1 cellular context compared by ENCODE assay signal in the genomic region with DNA sequence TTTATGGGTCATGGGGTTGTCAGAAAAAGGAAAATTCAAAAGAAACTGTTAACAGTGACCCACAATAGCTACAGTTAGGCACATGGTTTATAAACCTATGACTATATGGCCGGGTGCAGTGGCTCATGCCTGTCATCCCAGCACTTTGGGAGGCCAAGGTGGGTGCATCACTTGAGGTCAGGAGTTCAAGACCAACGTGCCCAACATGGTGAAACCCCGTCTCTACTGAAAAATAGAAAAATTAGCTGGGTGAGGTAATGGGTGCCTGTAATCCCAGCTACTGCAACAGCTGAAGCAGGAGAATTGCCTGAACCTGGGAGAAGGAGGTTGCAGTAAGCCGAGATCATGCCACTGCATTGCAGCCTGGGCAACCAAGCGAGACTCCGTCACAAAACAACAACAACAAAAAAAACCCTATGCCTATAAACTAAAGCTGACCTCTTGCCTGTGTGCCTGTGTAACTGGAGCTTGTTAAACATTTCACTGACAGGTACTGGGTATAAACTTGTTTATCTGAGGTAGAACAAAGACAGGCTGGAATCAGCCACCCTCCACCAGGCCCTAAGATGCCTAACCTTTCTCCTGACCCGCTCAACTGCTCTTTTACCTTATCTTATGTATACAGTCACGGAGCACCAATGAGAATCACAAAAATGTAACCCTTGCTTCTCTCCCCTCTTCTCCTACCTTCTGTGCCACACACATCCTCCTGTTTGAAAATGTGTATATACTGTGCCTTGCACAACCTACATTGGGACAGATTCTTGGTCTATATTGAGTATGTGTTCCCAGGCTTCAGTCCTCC.
TF ChIP-seq lines count a peak whose summit lies in the region.

No MANE protein-coding gene starts in this region.

TF ChIP-seq in HepG2, 621 proteins besides CTCF, POLR2A, EP300 and RAD21 (continued from another document and continues in another):
- TF ChIP-seq, protein P1, sequence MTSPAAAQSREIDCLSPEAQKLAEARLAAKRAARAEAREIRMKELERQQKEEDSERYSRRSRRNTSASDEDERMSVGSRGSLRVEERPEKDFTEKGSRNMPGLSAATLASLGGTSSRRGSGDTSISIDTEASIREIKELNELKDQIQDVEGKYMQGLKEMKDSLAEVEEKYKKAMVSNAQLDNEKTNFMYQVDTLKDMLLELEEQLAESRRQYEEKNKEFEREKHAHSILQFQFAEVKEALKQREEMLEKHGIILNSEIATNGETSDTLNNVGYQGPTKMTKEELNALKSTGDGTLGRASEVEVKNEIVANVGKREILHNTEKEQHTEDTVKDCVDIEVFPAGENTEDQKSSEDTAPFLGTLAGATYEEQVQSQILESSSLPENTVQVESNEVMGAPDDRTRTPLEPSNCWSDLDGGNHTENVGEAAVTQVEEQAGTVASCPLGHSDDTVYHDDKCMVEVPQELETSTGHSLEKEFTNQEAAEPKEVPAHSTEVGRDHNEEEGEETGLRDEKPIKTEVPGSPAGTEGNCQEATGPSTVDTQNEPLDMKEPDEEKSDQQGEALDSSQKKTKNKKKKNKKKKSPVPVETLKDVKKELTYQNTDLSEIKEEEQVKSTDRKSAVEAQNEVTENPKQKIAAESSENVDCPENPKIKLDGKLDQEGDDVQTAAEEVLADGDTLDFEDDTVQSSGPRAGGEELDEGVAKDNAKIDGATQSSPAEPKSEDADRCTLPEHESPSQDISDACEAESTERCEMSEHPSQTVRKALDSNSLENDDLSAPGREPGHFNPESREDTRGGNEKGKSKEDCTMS (CRISPR knock-in tag; conservative IDR thresholded peaks at IDR 0.05) = no peak
- TF ChIP-seq HOXD1 (CRISPR knock-in tag; IDR thresholded peaks at IDR 0.05) (peak; percentile 59; the same call in 1 of the 2 replicates), GABPA (IDR thresholded peaks at IDR 0.05; ENCODE audit: low read depth, low read length) (no peak), GABPA (CRISPR knock-in tag; IDR thresholded peaks at IDR 0.05; ENCODE audit: low read depth) (peak; percentile 34; the same call in 1 of the 2 replicates), ZFP41 (CRISPR knock-in tag; IDR thresholded peaks at IDR 0.05; ENCODE audit: borderline replicate concordance) (no peak), NPAS2 (CRISPR knock-in tag; IDR thresholded peaks at IDR 0.05; ENCODE audit: borderline replicate concordance) (no peak), ZC3H4 (CRISPR knock-in tag; IDR thresholded peaks at IDR 0.05; ENCODE audit: borderline replicate concordance) (no peak), HDAC6 (IDR thresholded peaks at IDR 0.05; ENCODE audit: low read depth, low read length) (no peak), ZBTB3 (CRISPR knock-in tag; IDR thresholded peaks at IDR 0.05; ENCODE audit: borderline replicate concordance, low read depth) (0 out of 2 replicates have a peak, but pooled peaks have one; percentile 46), ZNF788 (CRISPR knock-in tag; IDR thresholded peaks at IDR 0.05; ENCODE audit: borderline replicate concordance) (peak; percentile 70; the same call in 1 of the 2 replicates), CAMTA2 (CRISPR knock-in tag; IDR thresholded peaks at IDR 0.05; ENCODE audit: borderline replicate concordance) (no peak), FOXP1 (IDR thresholded peaks at IDR 0.05) (peak; percentile 79), FOXP1 (CRISPR knock-in tag; IDR thresholded peaks at IDR 0.05) (peak; percentile 97), ZNF251 (CRISPR knock-in tag; IDR thresholded peaks at IDR 0.05) (no peak), MTF1 (CRISPR knock-in tag; IDR thresholded peaks at IDR 0.05) (0 out of 2 replicates have a peak, but pooled peaks have one; percentile 17), NR1H2 (CRISPR knock-in tag; IDR thresholded peaks at IDR 0.05; ENCODE audit: borderline replicate concordance, low read depth) (no peak), ZNF577 (CRISPR knock-in tag; IDR thresholded peaks at IDR 0.05; ENCODE audit: borderline replicate concordance, low read depth) (no peak), RBFOX2 (IDR thresholded peaks at IDR 0.05; ENCODE audit: low read depth, low read length) (0 out of 2 replicates have a peak, but pooled peaks have one; percentile 5), CREB1 (IDR thresholded peaks at IDR 0.05) (no peak), CREB1 (CRISPR knock-in tag; IDR thresholded peaks at IDR 0.05) (no peak), ZNF562 (CRISPR knock-in tag; IDR thresholded peaks at IDR 0.05; ENCODE audit: borderline replicate concordance) (no peak), CBX5 (CRISPR knock-in tag; IDR thresholded peaks at IDR 0.05; ENCODE audit: borderline replicate concordance) (peak; percentile 36; the same call in 1 of the 2 replicates), ZNF616 (CRISPR knock-in tag; IDR thresholded peaks at IDR 0.05; ENCODE audit: low read depth) (no peak; the same call in 1 of the 2 replicates), POGZ (CRISPR knock-in tag; IDR thresholded peaks at IDR 0.05) (peak; percentile 55; the same call in 1 of the 2 replicates)
- TF ChIP-seq, protein P2, sequence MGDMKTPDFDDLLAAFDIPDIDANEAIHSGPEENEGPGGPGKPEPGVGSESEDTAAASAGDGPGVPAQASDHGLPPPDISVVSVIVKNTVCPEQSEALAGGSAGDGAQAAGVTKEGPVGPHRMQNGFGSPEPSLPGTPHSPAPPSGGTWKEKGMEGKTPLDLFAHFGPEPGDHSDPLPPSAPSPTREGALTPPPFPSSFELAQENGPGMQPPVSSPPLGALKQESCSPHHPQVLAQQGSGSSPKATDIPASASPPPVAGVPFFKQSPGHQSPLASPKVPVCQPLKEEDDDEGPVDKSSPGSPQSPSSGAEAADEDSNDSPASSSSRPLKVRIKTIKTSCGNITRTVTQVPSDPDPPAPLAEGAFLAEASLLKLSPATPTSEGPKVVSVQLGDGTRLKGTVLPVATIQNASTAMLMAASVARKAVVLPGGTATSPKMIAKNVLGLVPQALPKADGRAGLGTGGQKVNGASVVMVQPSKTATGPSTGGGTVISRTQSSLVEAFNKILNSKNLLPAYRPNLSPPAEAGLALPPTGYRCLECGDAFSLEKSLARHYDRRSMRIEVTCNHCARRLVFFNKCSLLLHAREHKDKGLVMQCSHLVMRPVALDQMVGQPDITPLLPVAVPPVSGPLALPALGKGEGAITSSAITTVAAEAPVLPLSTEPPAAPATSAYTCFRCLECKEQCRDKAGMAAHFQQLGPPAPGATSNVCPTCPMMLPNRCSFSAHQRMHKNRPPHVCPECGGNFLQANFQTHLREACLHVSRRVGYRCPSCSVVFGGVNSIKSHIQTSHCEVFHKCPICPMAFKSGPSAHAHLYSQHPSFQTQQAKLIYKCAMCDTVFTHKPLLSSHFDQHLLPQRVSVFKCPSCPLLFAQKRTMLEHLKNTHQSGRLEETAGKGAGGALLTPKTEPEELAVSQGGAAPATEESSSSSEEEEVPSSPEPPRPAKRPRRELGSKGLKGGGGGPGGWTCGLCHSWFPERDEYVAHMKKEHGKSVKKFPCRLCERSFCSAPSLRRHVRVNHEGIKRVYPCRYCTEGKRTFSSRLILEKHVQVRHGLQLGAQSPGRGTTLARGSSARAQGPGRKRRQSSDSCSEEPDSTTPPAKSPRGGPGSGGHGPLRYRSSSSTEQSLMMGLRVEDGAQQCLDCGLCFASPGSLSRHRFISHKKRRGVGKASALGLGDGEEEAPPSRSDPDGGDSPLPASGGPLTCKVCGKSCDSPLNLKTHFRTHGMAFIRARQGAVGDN (CRISPR knock-in tag; IDR thresholded peaks at IDR 0.05) = no peak
- TF ChIP-seq, protein P3, sequence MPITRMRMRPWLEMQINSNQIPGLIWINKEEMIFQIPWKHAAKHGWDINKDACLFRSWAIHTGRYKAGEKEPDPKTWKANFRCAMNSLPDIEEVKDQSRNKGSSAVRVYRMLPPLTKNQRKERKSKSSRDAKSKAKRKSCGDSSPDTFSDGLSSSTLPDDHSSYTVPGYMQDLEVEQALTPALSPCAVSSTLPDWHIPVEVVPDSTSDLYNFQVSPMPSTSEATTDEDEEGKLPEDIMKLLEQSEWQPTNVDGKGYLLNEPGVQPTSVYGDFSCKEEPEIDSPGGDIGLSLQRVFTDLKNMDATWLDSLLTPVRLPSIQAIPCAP (CRISPR knock-in tag; IDR thresholded peaks at IDR 0.05; ENCODE audit: low read depth) = no peak
- TF ChIP-seq, protein P4, sequence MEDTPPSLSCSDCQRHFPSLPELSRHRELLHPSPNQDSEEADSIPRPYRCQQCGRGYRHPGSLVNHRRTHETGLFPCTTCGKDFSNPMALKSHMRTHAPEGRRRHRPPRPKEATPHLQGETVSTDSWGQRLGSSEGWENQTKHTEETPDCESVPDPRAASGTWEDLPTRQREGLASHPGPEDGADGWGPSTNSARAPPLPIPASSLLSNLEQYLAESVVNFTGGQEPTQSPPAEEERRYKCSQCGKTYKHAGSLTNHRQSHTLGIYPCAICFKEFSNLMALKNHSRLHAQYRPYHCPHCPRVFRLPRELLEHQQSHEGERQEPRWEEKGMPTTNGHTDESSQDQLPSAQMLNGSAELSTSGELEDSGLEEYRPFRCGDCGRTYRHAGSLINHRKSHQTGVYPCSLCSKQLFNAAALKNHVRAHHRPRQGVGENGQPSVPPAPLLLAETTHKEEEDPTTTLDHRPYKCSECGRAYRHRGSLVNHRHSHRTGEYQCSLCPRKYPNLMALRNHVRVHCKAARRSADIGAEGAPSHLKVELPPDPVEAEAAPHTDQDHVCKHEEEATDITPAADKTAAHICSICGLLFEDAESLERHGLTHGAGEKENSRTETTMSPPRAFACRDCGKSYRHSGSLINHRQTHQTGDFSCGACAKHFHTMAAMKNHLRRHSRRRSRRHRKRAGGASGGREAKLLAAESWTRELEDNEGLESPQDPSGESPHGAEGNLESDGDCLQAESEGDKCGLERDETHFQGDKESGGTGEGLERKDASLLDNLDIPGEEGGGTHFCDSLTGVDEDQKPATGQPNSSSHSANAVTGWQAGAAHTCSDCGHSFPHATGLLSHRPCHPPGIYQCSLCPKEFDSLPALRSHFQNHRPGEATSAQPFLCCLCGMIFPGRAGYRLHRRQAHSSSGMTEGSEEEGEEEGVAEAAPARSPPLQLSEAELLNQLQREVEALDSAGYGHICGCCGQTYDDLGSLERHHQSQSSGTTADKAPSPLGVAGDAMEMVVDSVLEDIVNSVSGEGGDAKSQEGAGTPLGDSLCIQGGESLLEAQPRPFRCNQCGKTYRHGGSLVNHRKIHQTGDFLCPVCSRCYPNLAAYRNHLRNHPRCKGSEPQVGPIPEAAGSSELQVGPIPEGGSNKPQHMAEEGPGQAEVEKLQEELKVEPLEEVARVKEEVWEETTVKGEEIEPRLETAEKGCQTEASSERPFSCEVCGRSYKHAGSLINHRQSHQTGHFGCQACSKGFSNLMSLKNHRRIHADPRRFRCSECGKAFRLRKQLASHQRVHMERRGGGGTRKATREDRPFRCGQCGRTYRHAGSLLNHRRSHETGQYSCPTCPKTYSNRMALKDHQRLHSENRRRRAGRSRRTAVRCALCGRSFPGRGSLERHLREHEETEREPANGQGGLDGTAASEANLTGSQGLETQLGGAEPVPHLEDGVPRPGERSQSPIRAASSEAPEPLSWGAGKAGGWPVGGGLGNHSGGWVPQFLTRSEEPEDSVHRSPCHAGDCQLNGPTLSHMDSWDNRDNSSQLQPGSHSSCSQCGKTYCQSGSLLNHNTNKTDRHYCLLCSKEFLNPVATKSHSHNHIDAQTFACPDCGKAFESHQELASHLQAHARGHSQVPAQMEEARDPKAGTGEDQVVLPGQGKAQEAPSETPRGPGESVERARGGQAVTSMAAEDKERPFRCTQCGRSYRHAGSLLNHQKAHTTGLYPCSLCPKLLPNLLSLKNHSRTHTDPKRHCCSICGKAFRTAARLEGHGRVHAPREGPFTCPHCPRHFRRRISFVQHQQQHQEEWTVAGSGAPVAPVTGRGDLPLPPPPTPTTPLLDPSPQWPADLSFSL (CRISPR knock-in tag; IDR thresholded peaks at IDR 0.05) = no peak; the same call in 1 of the 2 replicates
- TF ChIP-seq, protein P5, sequence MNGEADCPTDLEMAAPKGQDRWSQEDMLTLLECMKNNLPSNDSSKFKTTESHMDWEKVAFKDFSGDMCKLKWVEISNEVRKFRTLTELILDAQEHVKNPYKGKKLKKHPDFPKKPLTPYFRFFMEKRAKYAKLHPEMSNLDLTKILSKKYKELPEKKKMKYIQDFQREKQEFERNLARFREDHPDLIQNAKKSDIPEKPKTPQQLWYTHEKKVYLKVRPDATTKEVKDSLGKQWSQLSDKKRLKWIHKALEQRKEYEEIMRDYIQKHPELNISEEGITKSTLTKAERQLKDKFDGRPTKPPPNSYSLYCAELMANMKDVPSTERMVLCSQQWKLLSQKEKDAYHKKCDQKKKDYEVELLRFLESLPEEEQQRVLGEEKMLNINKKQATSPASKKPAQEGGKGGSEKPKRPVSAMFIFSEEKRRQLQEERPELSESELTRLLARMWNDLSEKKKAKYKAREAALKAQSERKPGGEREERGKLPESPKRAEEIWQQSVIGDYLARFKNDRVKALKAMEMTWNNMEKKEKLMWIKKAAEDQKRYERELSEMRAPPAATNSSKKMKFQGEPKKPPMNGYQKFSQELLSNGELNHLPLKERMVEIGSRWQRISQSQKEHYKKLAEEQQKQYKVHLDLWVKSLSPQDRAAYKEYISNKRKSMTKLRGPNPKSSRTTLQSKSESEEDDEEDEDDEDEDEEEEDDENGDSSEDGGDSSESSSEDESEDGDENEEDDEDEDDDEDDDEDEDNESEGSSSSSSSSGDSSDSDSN (CRISPR knock-in tag; IDR thresholded peaks at IDR 0.05) = peak; percentile 35
- TF ChIP-seq, protein P6, sequence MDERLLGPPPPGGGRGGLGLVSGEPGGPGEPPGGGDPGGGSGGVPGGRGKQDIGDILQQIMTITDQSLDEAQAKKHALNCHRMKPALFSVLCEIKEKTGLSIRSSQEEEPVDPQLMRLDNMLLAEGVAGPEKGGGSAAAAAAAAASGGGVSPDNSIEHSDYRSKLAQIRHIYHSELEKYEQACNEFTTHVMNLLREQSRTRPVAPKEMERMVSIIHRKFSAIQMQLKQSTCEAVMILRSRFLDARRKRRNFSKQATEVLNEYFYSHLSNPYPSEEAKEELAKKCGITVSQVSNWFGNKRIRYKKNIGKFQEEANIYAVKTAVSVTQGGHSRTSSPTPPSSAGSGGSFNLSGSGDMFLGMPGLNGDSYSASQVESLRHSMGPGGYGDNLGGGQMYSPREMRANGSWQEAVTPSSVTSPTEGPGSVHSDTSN (CRISPR knock-in tag; IDR thresholded peaks at IDR 0.05) = no peak
- TF ChIP-seq, protein P7, sequence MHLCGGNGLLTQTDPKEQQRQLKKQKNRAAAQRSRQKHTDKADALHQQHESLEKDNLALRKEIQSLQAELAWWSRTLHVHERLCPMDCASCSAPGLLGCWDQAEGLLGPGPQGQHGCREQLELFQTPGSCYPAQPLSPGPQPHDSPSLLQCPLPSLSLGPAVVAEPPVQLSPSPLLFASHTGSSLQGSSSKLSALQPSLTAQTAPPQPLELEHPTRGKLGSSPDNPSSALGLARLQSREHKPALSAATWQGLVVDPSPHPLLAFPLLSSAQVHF (CRISPR knock-in tag; IDR thresholded peaks at IDR 0.05) = no peak
- TF ChIP-seq, protein P8, sequence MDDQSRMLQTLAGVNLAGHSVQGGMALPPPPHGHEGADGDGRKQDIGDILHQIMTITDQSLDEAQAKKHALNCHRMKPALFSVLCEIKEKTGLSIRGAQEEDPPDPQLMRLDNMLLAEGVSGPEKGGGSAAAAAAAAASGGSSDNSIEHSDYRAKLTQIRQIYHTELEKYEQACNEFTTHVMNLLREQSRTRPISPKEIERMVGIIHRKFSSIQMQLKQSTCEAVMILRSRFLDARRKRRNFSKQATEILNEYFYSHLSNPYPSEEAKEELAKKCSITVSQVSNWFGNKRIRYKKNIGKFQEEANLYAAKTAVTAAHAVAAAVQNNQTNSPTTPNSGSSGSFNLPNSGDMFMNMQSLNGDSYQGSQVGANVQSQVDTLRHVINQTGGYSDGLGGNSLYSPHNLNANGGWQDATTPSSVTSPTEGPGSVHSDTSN (CRISPR knock-in tag; IDR thresholded peaks at IDR 0.05; ENCODE audit: borderline replicate concordance) = no peak
- TF ChIP-seq, protein P9, sequence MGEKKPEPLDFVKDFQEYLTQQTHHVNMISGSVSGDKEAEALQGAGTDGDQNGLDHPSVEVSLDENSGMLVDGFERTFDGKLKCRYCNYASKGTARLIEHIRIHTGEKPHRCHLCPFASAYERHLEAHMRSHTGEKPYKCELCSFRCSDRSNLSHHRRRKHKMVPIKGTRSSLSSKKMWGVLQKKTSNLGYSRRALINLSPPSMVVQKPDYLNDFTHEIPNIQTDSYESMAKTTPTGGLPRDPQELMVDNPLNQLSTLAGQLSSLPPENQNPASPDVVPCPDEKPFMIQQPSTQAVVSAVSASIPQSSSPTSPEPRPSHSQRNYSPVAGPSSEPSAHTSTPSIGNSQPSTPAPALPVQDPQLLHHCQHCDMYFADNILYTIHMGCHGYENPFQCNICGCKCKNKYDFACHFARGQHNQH (CRISPR knock-in tag; IDR thresholded peaks at IDR 0.05) = peak; percentile 62; the same call in 1 of the 2 replicates
